Comparison of ENCODE assay signal across 1 cellular context in the genomic region with DNA sequence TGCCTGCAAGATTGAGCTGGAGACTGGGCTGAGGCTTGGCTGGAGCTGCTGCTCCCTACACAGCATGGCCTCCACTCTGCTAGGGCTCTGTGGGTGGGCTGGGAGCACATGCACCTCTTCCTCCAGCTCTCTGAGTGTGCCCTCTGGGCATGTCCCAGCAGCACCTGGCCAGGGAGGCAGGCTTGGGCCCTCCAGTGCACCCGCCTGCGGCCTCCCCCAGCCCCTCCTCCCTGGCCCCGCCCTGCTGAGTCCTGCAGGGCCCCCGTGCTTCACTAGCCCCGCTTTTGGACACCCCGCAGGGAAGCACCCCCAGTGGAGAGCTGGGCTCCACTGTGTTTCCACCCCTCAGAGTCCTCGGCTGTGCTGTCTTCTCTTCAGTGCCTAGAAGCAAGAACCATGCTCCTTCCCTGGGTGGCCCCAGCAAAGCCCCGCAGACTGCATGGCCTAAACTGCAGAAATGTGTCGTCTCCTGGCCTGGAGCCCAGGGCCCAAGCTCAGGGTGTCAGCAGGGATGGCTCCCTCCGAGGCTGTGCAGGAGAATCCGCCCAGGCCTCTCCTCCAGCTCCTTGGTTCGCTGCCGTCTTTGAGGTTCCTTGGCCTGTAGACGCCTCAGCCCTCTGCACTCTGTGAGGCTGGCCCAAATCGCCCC.
TF ChIP-seq lines count a peak whose summit lies in the region.

No MANE protein-coding gene starts in this region.

TF ChIP-seq in GM23338, 12 proteins besides CTCF, POLR2A, EP300 and RAD21:
- TF ChIP-seq, protein P1, sequence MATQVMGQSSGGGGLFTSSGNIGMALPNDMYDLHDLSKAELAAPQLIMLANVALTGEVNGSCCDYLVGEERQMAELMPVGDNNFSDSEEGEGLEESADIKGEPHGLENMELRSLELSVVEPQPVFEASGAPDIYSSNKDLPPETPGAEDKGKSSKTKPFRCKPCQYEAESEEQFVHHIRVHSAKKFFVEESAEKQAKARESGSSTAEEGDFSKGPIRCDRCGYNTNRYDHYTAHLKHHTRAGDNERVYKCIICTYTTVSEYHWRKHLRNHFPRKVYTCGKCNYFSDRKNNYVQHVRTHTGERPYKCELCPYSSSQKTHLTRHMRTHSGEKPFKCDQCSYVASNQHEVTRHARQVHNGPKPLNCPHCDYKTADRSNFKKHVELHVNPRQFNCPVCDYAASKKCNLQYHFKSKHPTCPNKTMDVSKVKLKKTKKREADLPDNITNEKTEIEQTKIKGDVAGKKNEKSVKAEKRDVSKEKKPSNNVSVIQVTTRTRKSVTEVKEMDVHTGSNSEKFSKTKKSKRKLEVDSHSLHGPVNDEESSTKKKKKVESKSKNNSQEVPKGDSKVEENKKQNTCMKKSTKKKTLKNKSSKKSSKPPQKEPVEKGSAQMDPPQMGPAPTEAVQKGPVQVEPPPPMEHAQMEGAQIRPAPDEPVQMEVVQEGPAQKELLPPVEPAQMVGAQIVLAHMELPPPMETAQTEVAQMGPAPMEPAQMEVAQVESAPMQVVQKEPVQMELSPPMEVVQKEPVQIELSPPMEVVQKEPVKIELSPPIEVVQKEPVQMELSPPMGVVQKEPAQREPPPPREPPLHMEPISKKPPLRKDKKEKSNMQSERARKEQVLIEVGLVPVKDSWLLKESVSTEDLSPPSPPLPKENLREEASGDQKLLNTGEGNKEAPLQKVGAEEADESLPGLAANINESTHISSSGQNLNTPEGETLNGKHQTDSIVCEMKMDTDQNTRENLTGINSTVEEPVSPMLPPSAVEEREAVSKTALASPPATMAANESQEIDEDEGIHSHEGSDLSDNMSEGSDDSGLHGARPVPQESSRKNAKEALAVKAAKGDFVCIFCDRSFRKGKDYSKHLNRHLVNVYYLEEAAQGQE (IDR thresholded peaks at IDR 0.05; ENCODE audit: unreplicated experiment): no peak
- TF ChIP-seq CREB1 (CRISPR knock-in tag; IDR thresholded peaks at IDR 0.05; ENCODE audit: low read depth) (no peak), JUNB (IDR thresholded peaks at IDR 0.05; ENCODE audit: unreplicated experiment) (no peak), ZNF331 (CRISPR knock-in tag; IDR thresholded peaks at IDR 0.05; ENCODE audit: low read depth) (no peak), POLR2AphosphoS5 (IDR thresholded peaks at IDR 0.05; ENCODE audit: low read depth) (no peak), EZH2phosphoT487 (IDR thresholded peaks at IDR 0.05; ENCODE audit: unreplicated experiment) (no peak), ZNF114 (CRISPR knock-in tag; IDR thresholded peaks at IDR 0.05) (no peak), NANOG (IDR thresholded peaks at IDR 0.05; ENCODE audit: borderline replicate concordance) (no peak), EZH2 (IDR thresholded peaks at IDR 0.05; ENCODE audit: low read depth, unreplicated experiment) (no peak), STAT1 (IDR thresholded peaks at IDR 0.05; ENCODE audit: unreplicated experiment) (no peak)
- TF ChIP-seq, protein P2, sequence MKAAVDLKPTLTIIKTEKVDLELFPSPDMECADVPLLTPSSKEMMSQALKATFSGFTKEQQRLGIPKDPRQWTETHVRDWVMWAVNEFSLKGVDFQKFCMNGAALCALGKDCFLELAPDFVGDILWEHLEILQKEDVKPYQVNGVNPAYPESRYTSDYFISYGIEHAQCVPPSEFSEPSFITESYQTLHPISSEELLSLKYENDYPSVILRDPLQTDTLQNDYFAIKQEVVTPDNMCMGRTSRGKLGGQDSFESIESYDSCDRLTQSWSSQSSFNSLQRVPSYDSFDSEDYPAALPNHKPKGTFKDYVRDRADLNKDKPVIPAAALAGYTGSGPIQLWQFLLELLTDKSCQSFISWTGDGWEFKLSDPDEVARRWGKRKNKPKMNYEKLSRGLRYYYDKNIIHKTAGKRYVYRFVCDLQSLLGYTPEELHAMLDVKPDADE (IDR thresholded peaks at IDR 0.05): no peak
- TF ChIP-seq, protein P3, sequence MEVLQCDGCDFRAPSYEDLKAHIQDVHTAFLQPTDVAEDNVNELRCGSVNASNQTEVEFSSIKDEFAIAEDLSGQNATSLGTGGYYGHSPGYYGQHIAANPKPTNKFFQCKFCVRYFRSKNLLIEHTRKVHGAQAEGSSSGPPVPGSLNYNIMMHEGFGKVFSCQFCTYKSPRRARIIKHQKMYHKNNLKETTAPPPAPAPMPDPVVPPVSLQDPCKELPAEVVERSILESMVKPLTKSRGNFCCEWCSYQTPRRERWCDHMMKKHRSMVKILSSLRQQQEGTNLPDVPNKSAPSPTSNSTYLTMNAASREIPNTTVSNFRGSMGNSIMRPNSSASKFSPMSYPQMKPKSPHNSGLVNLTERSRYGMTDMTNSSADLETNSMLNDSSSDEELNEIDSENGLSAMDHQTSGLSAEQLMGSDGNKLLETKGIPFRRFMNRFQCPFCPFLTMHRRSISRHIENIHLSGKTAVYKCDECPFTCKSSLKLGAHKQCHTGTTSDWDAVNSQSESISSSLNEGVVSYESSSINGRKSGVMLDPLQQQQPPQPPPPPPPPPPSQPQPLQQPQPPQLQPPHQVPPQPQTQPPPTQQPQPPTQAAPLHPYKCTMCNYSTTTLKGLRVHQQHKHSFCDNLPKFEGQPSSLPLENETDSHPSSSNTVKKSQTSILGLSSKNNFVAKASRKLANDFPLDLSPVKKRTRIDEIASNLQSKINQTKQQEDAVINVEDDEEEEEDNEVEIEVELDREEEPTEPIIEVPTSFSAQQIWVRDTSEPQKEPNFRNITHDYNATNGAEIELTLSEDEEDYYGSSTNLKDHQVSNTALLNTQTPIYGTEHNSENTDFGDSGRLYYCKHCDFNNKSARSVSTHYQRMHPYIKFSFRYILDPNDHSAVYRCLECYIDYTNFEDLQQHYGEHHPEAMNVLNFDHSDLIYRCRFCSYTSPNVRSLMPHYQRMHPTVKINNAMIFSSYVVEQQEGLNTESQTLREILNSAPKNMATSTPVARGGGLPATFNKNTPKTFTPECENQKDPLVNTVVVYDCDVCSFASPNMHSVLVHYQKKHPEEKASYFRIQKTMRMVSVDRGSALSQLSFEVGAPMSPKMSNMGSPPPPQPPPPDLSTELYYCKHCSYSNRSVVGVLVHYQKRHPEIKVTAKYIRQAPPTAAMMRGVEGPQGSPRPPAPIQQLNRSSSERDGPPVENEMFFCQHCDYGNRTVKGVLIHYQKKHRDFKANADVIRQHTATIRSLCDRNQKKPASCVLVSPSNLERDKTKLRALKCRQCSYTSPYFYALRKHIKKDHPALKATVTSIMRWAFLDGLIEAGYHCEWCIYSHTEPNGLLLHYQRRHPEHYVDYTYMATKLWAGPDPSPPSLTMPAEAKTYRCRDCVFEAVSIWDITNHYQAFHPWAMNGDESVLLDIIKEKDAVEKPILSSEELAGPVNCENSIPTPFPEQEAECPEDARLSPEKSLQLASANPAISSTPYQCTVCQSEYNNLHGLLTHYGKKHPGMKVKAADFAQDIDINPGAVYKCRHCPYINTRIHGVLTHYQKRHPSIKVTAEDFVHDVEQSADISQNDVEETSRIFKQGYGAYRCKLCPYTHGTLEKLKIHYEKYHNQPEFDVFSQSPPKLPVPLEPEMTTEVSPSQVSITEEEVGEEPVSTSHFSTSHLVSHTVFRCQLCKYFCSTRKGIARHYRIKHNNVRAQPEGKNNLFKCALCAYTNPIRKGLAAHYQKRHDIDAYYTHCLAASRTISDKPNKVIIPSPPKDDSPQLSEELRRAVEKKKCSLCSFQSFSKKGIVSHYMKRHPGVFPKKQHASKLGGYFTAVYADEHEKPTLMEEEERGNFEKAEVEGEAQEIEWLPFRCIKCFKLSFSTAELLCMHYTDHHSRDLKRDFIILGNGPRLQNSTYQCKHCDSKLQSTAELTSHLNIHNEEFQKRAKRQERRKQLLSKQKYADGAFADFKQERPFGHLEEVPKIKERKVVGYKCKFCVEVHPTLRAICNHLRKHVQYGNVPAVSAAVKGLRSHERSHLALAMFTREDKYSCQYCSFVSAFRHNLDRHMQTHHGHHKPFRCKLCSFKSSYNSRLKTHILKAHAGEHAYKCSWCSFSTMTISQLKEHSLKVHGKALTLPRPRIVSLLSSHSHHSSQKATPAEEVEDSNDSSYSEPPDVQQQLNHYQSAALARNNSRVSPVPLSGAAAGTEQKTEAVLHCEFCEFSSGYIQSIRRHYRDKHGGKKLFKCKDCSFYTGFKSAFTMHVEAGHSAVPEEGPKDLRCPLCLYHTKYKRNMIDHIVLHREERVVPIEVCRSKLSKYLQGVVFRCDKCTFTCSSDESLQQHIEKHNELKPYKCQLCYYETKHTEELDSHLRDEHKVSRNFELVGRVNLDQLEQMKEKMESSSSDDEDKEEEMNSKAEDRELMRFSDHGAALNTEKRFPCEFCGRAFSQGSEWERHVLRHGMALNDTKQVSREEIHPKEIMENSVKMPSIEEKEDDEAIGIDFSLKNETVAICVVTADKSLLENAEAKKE (CRISPR knock-in tag; IDR thresholded peaks at IDR 0.05): no peak
TF ChIP-seq in GM23338: peak in this region for 0.
